Comparison of ENCODE assay signal across 20 cellular contexts in the genomic region with DNA sequence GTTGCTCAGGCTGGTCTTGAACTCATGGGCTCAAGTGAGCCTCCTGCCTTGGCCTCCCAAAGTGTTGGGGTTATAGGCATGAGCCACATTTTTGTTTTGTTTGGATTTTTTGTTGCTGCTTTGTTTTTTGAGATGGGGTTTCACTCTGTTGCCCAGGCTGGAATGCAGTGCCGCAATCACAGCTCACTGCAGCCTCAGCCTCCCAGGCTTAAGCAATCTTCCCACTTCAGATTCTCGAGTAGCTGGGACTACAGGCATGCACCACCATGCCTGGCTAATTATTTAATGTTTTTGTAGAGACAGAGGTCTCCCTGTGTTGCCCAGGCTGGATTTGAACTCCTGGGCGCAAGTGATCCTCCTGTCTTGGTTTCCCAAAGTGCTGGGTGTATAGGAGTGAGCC. TPM values are rescaled to one million over a fixed set of nuclear protein-coding genes. Genes with fewer than 3 reads are reported as not detected.
"Had no signal": no experiment of that assay in that cellular context is flagged by ENCODE, and none has a peak within 500 bp of the region (broad histone marks: within the 10 kb centered on the region; RNA-seq: fewer than 3 reads in every experiment).

No MANE protein-coding gene starts in this region.

- H3K4me2 ChIP-seq: hepatocyte had no signal

- H3K27ac Mint-ChIP-seq: activated naive CD4-positive, alpha-beta T cell treated with anti-CD3 and anti-CD28 coated beads, Interleukin-2, amount 10 ng/mL, durations not matched to agents 7 days and 5 days had no signal

- H3K27me3 ChIP-seq: adrenal gland, hepatocyte, uterus had no signal

- H3K9me3 ChIP-seq: adrenal gland, left ventricle myocardium inferior, prostate gland, thoracic aorta, uterus had no signal

- H3K9me3 Mint-ChIP-seq: activated naive CD4-positive, alpha-beta T cell treated with anti-CD3 and anti-CD28 coated beads, Interleukin-2, amount 10 ng/mL, durations not matched to agents 7 days and 5 days had no signal

- H3K79me2 ChIP-seq: hepatocyte had no signal

- H3K36me3 ChIP-seq: adrenal gland, left ventricle myocardium inferior, prostate gland, thoracic aorta, uterus had no signal

- H3K4me1 ChIP-seq: left ventricle myocardium inferior, prostate gland, uterus had no signal

- H3K36me3 Mint-ChIP-seq: activated naive CD4-positive, alpha-beta T cell treated with anti-CD3 and anti-CD28 coated beads, Interleukin-2, amount 10 ng/mL, durations not matched to agents 7 days and 5 days had no signal

- H2AFZ ChIP-seq: hepatocyte had no signal

- FAIRE-seq: endothelial cell of umbilical vein, kidney had no signal

- H3K4me3 Mint-ChIP-seq: activated naive CD4-positive, alpha-beta T cell treated with anti-CD3 and anti-CD28 coated beads, Interleukin-2, amount 10 ng/mL, durations not matched to agents 7 days and 5 days had no signal

- DNase-seq: activated CD4-positive, alpha-beta T cell treated with anti-CD3 and anti-CD28 coated beads, Interleukin-2, amount 50 U/mL, for 1 hour; activated naive CD4-positive, alpha-beta T cell treated with anti-CD3 and anti-CD28 coated beads, Interleukin-2, amount 10 ng/mL, durations not matched to agents 7 days and 5 days; activated T-cell treated with anti-CD3 and anti-CD28 coated beads for 4 hours; central memory CD4-positive, alpha-beta T cell; cortex of kidney; effector CD4-positive, alpha-beta T cell; kidney; left ventricle myocardium inferior; mesendoderm; stimulated activated CD4-positive, alpha-beta T cell treated with anti-CD3 and anti-CD28 coated beads, Interleukin-1b, Interleukin-23, amount 100 ng/mL, for 48 hours; uterus had no signal

- H3K27ac ChIP-seq: left ventricle myocardium inferior, prostate gland, SK-N-MC, thoracic aorta, uterus had no signal

- H3K4me3 ChIP-seq: adrenal gland, hepatocyte, left ventricle myocardium inferior, prostate gland, SK-N-MC, thoracic aorta, uterus had no signal

- ATAC-seq: activated CD4-positive, CD25-positive, alpha-beta regulatory T cell treated with anti-CD3 and anti-CD28 coated beads, Interleukin-2, amount 50 U/mL, for 24 hours; sciatic nerve had no signal

RNA-seq across cellular contexts. Expression of a gene that starts 5.7 kb away (rescaled TPM):
- total RNA-seq: left ventricle myocardium inferior had no signal
- polyA plus RNA-seq: neural cell had no signal
